1 cellular context compared by ENCODE assay signal in genomic region chr9:131125288-131126058, GRCh38.
TF ChIP-seq lines count a peak whose summit lies in the region.

TSS of gene NUP214 (plus strand) at chr9:131125586. CDS start at chr9:131125705, 119 bp downstream.

TF ChIP-seq in H1, 55 proteins besides CTCF, POLR2A, EP300 and RAD21 (continued from another document):
- peak; percentile 91 for TF ChIP-seq NRF1 (IDR thresholded peaks at IDR 0.05; ENCODE audit: low read depth, low read length)
- TF ChIP-seq KDM4A (IDR thresholded peaks at IDR 0.05; ENCODE audit: low read depth, low read length, severe bottlenecking): peak; percentile 100
- TF ChIP-seq RNF2 (IDR thresholded peaks at IDR 0.05; ENCODE audit: borderline replicate concordance, low read depth, low read length, missing control alignments, poor library complexity, severe bottlenecking): no peak
- TF ChIP-seq SIN3A (conservative IDR thresholded peaks at IDR 0.05 in 1 of 2, IDR thresholded peaks at IDR 0.05 in 1 of 2; ENCODE audit: low read depth in 1 of 2, low read length in 2 of 2): peak; percentile 89 to 95
- no peak for TF ChIP-seq TCF12 (IDR thresholded peaks at IDR 0.05; ENCODE audit: low read depth, low read length)
- TF ChIP-seq CEBPB (IDR thresholded peaks at IDR 0.05; ENCODE audit: low read depth, low read length): no peak
- no peak for TF ChIP-seq RXRA (IDR thresholded peaks at IDR 0.05; ENCODE audit: insufficient read depth, low read depth, low read length)
- no peak for TF ChIP-seq CBX5 (IDR thresholded peaks at IDR 0.05; ENCODE audit: low read depth, low read length)
- no peak for TF ChIP-seq MAFK (IDR thresholded peaks at IDR 0.05; ENCODE audit: low read depth, low read length)
- no peak for TF ChIP-seq CHD1 (IDR thresholded peaks at IDR 0.05; ENCODE audit: low read depth, low read length)
- TF ChIP-seq GTF2F1 (IDR thresholded peaks at IDR 0.05; ENCODE audit: borderline replicate concordance, low read depth, low read length): no peak
- TF ChIP-seq SIRT6 (IDR thresholded peaks at IDR 0.05; ENCODE audit: low read length): no peak
- peak; percentile 26; the same call in 1 of the 2 replicates for TF ChIP-seq SIX5 (IDR thresholded peaks at IDR 0.05; ENCODE audit: low read depth, low read length)
- TF ChIP-seq RFX5 (IDR thresholded peaks at IDR 0.05; ENCODE audit: borderline replicate concordance, low read depth, low read length): no peak
- TF ChIP-seq HDAC2 (IDR thresholded peaks at IDR 0.05; ENCODE audit: borderline replicate concordance in 1 of 2, low read depth in 2 of 2, low read length in 2 of 2): peak; percentile 46 to 93; a peak in 2 of 4 replicates
- TF ChIP-seq ATF2 (IDR thresholded peaks at IDR 0.05; ENCODE audit: low read length): 0 out of 2 replicates have a peak, but pooled peaks have one; percentile 32
- no peak for TF ChIP-seq POU5F1 (IDR thresholded peaks at IDR 0.05; ENCODE audit: low read depth, low read length)
- no peak for TF ChIP-seq BCL11A (IDR thresholded peaks at IDR 0.05; ENCODE audit: low read depth in 2 of 2, low read length in 2 of 2)
- TF ChIP-seq SUZ12 (IDR thresholded peaks at IDR 0.05; ENCODE audit: low read length): no peak
- TF ChIP-seq POLR2AphosphoS5 (IDR thresholded peaks at IDR 0.05; ENCODE audit: low read depth, low read length): peak; percentile 98
- peak; percentile 94 for TF ChIP-seq SAP30 (IDR thresholded peaks at IDR 0.05; ENCODE audit: insufficient read depth, insufficient replicate concordance, low read length)
- no peak for TF ChIP-seq SP2 (IDR thresholded peaks at IDR 0.05; ENCODE audit: low read length)
- TF ChIP-seq TAF1 (IDR thresholded peaks at IDR 0.05; ENCODE audit: low read depth, low read length): peak; percentile 86
- TF ChIP-seq RBBP5 (IDR thresholded peaks at IDR 0.05; ENCODE audit: borderline replicate concordance, low read depth, low read length): peak; percentile 84; the same call in 1 of the 2 replicates
- TF ChIP-seq TBP (IDR thresholded peaks at IDR 0.05; ENCODE audit: low read depth, low read length): peak; percentile 79
- no peak for TF ChIP-seq NANOG (IDR thresholded peaks at IDR 0.05; ENCODE audit: insufficient read depth, low read depth, low read length, poor library complexity, severe bottlenecking)
- TF ChIP-seq, protein P1, sequence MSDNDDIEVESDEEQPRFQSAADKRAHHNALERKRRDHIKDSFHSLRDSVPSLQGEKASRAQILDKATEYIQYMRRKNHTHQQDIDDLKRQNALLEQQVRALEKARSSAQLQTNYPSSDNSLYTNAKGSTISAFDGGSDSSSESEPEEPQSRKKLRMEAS (IDR thresholded peaks at IDR 0.05): peak; percentile 73
- TF ChIP-seq FOSL1 (IDR thresholded peaks at IDR 0.05; ENCODE audit: insufficient read depth, low read depth, low read length): no peak
- TF ChIP-seq, protein P2, sequence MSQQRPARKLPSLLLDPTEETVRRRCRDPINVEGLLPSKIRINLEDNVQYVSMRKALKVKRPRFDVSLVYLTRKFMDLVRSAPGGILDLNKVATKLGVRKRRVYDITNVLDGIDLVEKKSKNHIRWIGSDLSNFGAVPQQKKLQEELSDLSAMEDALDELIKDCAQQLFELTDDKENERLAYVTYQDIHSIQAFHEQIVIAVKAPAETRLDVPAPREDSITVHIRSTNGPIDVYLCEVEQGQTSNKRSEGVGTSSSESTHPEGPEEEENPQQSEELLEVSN (IDR thresholded peaks at IDR 0.05): peak; percentile 70
- peak; percentile 93 for TF ChIP-seq SRF (IDR thresholded peaks at IDR 0.05; ENCODE audit: low read depth, low read length)
- peak; percentile 42; the same call in 1 of the 2 replicates for TF ChIP-seq JUND (IDR thresholded peaks at IDR 0.05; ENCODE audit: low read length)
- TF ChIP-seq CBX8 (IDR thresholded peaks at IDR 0.05; ENCODE audit: borderline replicate concordance, low read depth, low read length): no peak
- peak; percentile 84; the same call in 1 of the 2 replicates for TF ChIP-seq SP4 (IDR thresholded peaks at IDR 0.05; ENCODE audit: low read length)
- TF ChIP-seq, protein P3, sequence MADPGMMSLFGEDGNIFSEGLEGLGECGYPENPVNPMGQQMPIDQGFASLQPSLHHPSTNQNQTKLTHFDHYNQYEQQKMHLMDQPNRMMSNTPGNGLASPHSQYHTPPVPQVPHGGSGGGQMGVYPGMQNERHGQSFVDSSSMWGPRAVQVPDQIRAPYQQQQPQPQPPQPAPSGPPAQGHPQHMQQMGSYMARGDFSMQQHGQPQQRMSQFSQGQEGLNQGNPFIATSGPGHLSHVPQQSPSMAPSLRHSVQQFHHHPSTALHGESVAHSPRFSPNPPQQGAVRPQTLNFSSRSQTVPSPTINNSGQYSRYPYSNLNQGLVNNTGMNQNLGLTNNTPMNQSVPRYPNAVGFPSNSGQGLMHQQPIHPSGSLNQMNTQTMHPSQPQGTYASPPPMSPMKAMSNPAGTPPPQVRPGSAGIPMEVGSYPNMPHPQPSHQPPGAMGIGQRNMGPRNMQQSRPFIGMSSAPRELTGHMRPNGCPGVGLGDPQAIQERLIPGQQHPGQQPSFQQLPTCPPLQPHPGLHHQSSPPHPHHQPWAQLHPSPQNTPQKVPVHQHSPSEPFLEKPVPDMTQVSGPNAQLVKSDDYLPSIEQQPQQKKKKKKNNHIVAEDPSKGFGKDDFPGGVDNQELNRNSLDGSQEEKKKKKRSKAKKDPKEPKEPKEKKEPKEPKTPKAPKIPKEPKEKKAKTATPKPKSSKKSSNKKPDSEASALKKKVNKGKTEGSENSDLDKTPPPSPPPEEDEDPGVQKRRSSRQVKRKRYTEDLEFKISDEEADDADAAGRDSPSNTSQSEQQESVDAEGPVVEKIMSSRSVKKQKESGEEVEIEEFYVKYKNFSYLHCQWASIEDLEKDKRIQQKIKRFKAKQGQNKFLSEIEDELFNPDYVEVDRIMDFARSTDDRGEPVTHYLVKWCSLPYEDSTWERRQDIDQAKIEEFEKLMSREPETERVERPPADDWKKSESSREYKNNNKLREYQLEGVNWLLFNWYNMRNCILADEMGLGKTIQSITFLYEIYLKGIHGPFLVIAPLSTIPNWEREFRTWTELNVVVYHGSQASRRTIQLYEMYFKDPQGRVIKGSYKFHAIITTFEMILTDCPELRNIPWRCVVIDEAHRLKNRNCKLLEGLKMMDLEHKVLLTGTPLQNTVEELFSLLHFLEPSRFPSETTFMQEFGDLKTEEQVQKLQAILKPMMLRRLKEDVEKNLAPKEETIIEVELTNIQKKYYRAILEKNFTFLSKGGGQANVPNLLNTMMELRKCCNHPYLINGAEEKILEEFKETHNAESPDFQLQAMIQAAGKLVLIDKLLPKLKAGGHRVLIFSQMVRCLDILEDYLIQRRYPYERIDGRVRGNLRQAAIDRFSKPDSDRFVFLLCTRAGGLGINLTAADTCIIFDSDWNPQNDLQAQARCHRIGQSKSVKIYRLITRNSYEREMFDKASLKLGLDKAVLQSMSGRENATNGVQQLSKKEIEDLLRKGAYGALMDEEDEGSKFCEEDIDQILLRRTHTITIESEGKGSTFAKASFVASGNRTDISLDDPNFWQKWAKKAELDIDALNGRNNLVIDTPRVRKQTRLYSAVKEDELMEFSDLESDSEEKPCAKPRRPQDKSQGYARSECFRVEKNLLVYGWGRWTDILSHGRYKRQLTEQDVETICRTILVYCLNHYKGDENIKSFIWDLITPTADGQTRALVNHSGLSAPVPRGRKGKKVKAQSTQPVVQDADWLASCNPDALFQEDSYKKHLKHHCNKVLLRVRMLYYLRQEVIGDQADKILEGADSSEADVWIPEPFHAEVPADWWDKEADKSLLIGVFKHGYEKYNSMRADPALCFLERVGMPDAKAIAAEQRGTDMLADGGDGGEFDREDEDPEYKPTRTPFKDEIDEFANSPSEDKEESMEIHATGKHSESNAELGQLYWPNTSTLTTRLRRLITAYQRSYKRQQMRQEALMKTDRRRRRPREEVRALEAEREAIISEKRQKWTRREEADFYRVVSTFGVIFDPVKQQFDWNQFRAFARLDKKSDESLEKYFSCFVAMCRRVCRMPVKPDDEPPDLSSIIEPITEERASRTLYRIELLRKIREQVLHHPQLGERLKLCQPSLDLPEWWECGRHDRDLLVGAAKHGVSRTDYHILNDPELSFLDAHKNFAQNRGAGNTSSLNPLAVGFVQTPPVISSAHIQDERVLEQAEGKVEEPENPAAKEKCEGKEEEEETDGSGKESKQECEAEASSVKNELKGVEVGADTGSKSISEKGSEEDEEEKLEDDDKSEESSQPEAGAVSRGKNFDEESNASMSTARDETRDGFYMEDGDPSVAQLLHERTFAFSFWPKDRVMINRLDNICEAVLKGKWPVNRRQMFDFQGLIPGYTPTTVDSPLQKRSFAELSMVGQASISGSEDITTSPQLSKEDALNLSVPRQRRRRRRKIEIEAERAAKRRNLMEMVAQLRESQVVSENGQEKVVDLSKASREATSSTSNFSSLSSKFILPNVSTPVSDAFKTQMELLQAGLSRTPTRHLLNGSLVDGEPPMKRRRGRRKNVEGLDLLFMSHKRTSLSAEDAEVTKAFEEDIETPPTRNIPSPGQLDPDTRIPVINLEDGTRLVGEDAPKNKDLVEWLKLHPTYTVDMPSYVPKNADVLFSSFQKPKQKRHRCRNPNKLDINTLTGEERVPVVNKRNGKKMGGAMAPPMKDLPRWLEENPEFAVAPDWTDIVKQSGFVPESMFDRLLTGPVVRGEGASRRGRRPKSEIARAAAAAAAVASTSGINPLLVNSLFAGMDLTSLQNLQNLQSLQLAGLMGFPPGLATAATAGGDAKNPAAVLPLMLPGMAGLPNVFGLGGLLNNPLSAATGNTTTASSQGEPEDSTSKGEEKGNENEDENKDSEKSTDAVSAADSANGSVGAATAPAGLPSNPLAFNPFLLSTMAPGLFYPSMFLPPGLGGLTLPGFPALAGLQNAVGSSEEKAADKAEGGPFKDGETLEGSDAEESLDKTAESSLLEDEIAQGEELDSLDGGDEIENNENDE (IDR thresholded peaks at IDR 0.05; ENCODE audit: insufficient replicate concordance, low read length): no peak
- TF ChIP-seq TEAD4 (IDR thresholded peaks at IDR 0.05; ENCODE audit: low read depth, low read length): peak; percentile 22; the same call in 1 of the 2 replicates
- TF ChIP-seq JUN (IDR thresholded peaks at IDR 0.05; ENCODE audit: low read depth, low read length): no peak
